Comparison of ENCODE assay signal across 1 cellular context in the genomic region with DNA sequence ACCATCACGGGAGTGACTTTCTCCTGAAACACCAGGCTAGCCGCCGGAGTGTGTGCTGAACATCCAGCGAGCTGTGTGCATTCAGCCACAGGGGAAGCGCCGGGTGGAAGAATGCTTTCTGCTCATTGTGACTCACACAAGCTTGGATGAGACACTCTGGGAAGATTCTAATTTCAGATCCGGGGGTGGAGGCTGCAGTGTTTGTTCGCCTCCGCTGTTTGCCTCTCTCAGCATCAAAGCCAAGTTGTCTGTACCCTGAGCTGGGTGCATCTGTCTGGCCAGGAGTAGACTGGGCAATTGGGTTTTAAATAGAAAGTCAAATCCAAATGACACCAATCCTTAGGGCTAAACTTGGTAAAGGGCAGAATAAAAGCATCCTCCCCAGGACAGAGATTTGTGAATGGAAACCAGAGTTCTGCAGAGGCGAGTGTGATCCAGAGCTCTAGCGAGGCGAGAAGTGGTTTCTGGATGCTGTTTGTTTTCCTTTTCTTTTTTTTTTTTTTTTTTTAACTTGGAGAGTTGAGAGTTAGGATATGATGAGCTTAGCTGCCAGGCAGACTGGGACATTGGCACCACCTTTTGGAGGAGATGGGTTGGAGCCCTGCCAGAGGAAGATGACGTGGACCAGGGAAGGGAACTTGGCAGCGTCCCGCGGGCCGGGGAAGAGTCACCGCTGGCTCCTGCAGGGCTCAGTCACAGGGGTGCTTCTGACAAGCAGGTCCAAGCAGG.
A peak's percentile ranks its signal among the peaks of the same experiment; 100 is the strongest.
TF ChIP-seq lines count a peak whose summit lies in the region.

No MANE protein-coding gene starts in this region.

TF ChIP-seq in HepG2, 621 proteins besides CTCF, POLR2A, EP300 and RAD21 (continued from another document):
- TF ChIP-seq ZNF281 (CRISPR knock-in tag; IDR thresholded peaks at IDR 0.05; ENCODE audit: borderline replicate concordance) (no peak), ZNF589 (CRISPR knock-in tag; conservative IDR thresholded peaks at IDR 0.05) (no peak), NFAT5 (CRISPR knock-in tag; IDR thresholded peaks at IDR 0.05) (no peak), ZNF780A (CRISPR knock-in tag; IDR thresholded peaks at IDR 0.05) (no peak), ZNF34 (CRISPR knock-in tag; IDR thresholded peaks at IDR 0.05; ENCODE audit: borderline replicate concordance) (no peak), POLR2AphosphoS5 (IDR thresholded peaks at IDR 0.05; ENCODE audit: low read depth, low read length) (no peak), SKI (IDR thresholded peaks at IDR 0.05; ENCODE audit: partially characterized antibody) (peak; percentile 49), PAX8 (CRISPR knock-in tag; IDR thresholded peaks at IDR 0.05; ENCODE audit: borderline replicate concordance) (no peak), AGO1 (IDR thresholded peaks at IDR 0.05; ENCODE audit: low read depth, low read length, poor library complexity, severe bottlenecking) (no peak), GABPA (IDR thresholded peaks at IDR 0.05; ENCODE audit: low read depth, low read length) (no peak), GABPA (CRISPR knock-in tag; IDR thresholded peaks at IDR 0.05; ENCODE audit: low read depth) (no peak), FOXP1 (IDR thresholded peaks at IDR 0.05) (no peak), FOXP1 (CRISPR knock-in tag; IDR thresholded peaks at IDR 0.05) (0 out of 2 replicates have a peak, but pooled peaks have one; percentile 7), ZNF33A (CRISPR knock-in tag; IDR thresholded peaks at IDR 0.05; ENCODE audit: borderline replicate concordance) (no peak), NFIC (IDR thresholded peaks at IDR 0.05; ENCODE audit: low read length) (peak; percentile 7; the same call in 1 of the 2 replicates), PRDM10 (CRISPR knock-in tag; IDR thresholded peaks at IDR 0.05; ENCODE audit: low read depth) (peak; percentile 92), ZC3H13 (CRISPR knock-in tag; IDR thresholded peaks at IDR 0.05) (no peak), ZNF558 (CRISPR knock-in tag; IDR thresholded peaks at IDR 0.05; ENCODE audit: borderline replicate concordance) (no peak), ZNF501 (CRISPR knock-in tag; IDR thresholded peaks at IDR 0.05) (peak; percentile 47; the same call in 1 of the 2 replicates), CEBPG (CRISPR knock-in tag; IDR thresholded peaks at IDR 0.05) (no peak), ZNF460 (CRISPR knock-in tag; IDR thresholded peaks at IDR 0.05; ENCODE audit: borderline replicate concordance) (no peak), BCL6 (CRISPR knock-in tag; IDR thresholded peaks at IDR 0.05) (no peak)
- TF ChIP-seq, protein P1, sequence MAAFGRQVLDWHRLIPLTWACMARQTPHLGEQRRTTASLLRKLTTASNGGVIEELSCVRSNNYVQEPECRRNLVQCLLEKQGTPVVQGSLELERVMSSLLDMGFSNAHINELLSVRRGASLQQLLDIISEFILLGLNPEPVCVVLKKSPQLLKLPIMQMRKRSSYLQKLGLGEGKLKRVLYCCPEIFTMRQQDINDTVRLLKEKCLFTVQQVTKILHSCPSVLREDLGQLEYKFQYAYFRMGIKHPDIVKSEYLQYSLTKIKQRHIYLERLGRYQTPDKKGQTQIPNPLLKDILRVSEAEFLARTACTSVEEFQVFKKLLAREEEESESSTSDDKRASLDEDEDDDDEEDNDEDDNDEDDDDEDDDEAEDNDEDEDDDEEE (CRISPR knock-in tag; IDR thresholded peaks at IDR 0.05) = no peak
- TF ChIP-seq, protein P2, sequence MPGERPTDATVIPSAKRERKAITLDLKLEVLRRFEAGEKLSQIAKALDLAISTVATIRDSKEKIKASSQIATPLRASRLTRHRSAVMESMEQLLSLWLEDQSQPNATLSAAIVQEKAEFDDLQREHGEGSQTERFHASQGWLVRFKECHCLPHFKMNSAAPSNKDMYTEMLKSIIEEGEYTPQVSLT (CRISPR knock-in tag; IDR thresholded peaks at IDR 0.05; ENCODE audit: borderline replicate concordance, low read depth) = no peak
- TF ChIP-seq, protein P3, sequence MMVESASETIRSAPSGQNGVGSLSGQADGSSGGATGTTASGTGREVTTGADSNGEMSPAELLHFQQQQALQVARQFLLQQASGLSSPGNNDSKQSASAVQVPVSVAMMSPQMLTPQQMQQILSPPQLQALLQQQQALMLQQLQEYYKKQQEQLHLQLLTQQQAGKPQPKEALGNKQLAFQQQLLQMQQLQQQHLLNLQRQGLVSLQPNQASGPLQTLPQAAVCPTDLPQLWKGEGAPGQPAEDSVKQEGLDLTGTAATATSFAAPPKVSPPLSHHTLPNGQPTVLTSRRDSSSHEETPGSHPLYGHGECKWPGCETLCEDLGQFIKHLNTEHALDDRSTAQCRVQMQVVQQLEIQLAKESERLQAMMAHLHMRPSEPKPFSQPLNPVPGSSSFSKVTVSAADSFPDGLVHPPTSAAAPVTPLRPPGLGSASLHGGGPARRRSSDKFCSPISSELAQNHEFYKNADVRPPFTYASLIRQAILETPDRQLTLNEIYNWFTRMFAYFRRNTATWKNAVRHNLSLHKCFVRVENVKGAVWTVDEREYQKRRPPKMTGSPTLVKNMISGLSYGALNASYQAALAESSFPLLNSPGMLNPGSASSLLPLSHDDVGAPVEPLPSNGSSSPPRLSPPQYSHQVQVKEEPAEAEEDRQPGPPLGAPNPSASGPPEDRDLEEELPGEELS (CRISPR knock-in tag; IDR thresholded peaks at IDR 0.05) = 0 out of 2 replicates have a peak, but pooled peaks have one; percentile 17
- TF ChIP-seq, protein P4, sequence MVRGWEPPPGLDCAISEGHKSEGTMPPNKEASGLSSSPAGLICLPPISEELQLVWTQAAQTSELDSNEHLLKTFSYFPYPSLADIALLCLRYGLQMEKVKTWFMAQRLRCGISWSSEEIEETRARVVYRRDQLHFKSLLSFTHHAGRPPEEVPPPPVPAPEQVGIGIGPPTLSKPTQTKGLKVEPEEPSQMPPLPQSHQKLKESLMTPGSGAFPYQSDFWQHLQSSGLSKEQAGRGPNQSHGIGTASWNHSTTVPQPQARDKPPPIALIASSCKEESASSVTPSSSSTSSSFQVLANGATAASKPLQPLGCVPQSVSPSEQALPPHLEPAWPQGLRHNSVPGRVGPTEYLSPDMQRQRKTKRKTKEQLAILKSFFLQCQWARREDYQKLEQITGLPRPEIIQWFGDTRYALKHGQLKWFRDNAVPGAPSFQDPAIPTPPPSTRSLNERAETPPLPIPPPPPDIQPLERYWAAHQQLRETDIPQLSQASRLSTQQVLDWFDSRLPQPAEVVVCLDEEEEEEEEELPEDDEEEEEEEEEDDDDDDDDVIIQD (CRISPR knock-in tag; IDR thresholded peaks at IDR 0.05; ENCODE audit: low read depth) = no peak
- TF ChIP-seq, protein P5, sequence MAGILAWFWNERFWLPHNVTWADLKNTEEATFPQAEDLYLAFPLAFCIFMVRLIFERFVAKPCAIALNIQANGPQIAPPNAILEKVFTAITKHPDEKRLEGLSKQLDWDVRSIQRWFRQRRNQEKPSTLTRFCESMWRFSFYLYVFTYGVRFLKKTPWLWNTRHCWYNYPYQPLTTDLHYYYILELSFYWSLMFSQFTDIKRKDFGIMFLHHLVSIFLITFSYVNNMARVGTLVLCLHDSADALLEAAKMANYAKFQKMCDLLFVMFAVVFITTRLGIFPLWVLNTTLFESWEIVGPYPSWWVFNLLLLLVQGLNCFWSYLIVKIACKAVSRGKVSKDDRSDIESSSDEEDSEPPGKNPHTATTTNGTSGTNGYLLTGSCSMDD (CRISPR knock-in tag; IDR thresholded peaks at IDR 0.05) = no peak
